Comparison of ENCODE assay signal across 8 cellular contexts in genomic region chr3:44648564-44649229, GRCh38. TPM values are rescaled to one million over a fixed set of nuclear protein-coding genes. Genes with fewer than 3 reads are reported as not detected.
A peak's percentile ranks its signal among the peaks of the same experiment; 100 is the strongest.
DNase-seq lines count a peak whose midpoint lies in the region; ATAC-seq and TF ChIP-seq lines count a peak whose summit lies in the region.

TSS of gene ZNF35 (plus strand) at chr3:44648732. CDS start at chr3:44651068, 2,336 bp downstream.

- intact Hi-C loops in CD4-positive, alpha-beta T cell (cut with DNase I, micrococcal nuclease): loop anchor here in 1 of 2 experiments (10.0 kb wide), 1 partner anchor 76 kb away; the partner anchor contains the start of gene ZNF501

- peaks cover 13% of the 10 kb centered on the region for H3K9me3 Mint-ChIP-seq in CD4-positive, alpha-beta T cell
- peaks cover 41% of the 10 kb centered on the region for H3K9me3 Mint-ChIP-seq in activated CD4-positive, alpha-beta memory T cell treated with anti-CD3 and anti-CD28 coated beads, Interleukin-2, amount 10 ng/mL, durations not matched to agents 7 days and 5 days
- H3K9me3 Mint-ChIP-seq in stimulated activated memory B cell treated with anti-CD40 and anti-IgM and Interleukin-4, amounts not matched to agents 10 μg/mL and 1 μg/mL and 100 μg/mL, for 72 hours: peaks cover 2% of the 10 kb centered on the region

- POLR2A ChIA-PET in CD4-positive, alpha-beta T cell (lab: Charles Lee): interaction anchor here (0.9 to 1.3 kb wide), 2 partner anchors 111 to 138 kb away, joined by 3 to 5 read pairs; no protein-coding TSS in a partner anchor
- POLR2A ChIA-PET in activated CD4-positive, alpha-beta memory T cell treated with anti-CD3 and anti-CD28 coated beads, Interleukin-2, amount 10 ng/mL, durations not matched to agents 7 days and 5 days (lab: Charles Lee): interaction anchor here (1.4 kb wide), 1 partner anchor 24 kb away, joined by 5 read pairs; the partner anchor contains the start of gene ZNF197

- ATAC-seq in CD4-positive, alpha-beta T cell (ENCODE audit: poor library complexity): no peak
- ATAC-seq in HG03135 (IDR thresholded peaks at IDR 0.05; ENCODE audit: unreplicated experiment) (peak; percentile 95), esophagus mucosa (peak; percentile 94)
- ATAC-seq in stimulated activated memory B cell treated with anti-CD40 and anti-IgM and Interleukin-4, amounts not matched to agents 10 μg/mL and 1 μg/mL and 100 μg/mL, for 72 hours: peak; percentile 94

- TF ChIP-seq CTCF in CD4-positive, alpha-beta T cell (IDR thresholded peaks at IDR 0.05): no peak

- peaks cover 29% of the 10 kb centered on the region for H3K4me1 Mint-ChIP-seq in CD4-positive, alpha-beta T cell (ENCODE audit: low read depth)
- peaks cover 15% of the 10 kb centered on the region for H3K4me1 Mint-ChIP-seq in activated CD4-positive, alpha-beta memory T cell treated with anti-CD3 and anti-CD28 coated beads, Interleukin-2, amount 10 ng/mL, durations not matched to agents 7 days and 5 days
- H3K4me1 Mint-ChIP-seq in stimulated activated memory B cell treated with anti-CD40 and anti-IgM and Interleukin-4, amounts not matched to agents 10 μg/mL and 1 μg/mL and 100 μg/mL, for 72 hours: peaks cover 24% of the 10 kb centered on the region

- DNase-seq in CD4-positive, alpha-beta T cell: peak in 2 of 10 experiments; percentile 7 to 8
- peak; percentile 81 for DNase-seq in NCI-H345 (lab: John Stamatoyannopoulos, UW)
- peak; percentile 34 for DNase-seq in activated CD4-positive, alpha-beta memory T cell treated with anti-CD3 and anti-CD28 coated beads, Interleukin-2, amount 10 ng/mL, durations not matched to agents 7 days and 5 days

- peak within 1 kb of the TSS; percentile 53 for H3K4me3 ChIP-seq in mononuclear cell (ENCODE audit: low read length)

- peak; percentile 76 for TF ChIP-seq POLR2A in GM18951 (IDR thresholded peaks at IDR 0.05; ENCODE audit: extremely low read depth, insufficient read depth, insufficient read length)

- no peaks in the 10 kb centered on the region for H3K27me3 ChIP-seq in CD4-positive, alpha-beta T cell (ENCODE audit: control insufficient read depth, insufficient read depth, low read length)
- H3K27me3 ChIP-seq in mononuclear cell (ENCODE audit: insufficient read depth, low read length): no peaks in the 10 kb centered on the region

- in situ Hi-C loops in GM18951 (cut with MboI; ENCODE audit: low sequenced_read_pairs, unreplicated experiment): no loop called here

- peaks cover 29% of the 10 kb centered on the region for H3K9me3 ChIP-seq in CD4-positive, alpha-beta T cell (ENCODE audit: control insufficient read depth, low read length)
- peaks cover 15% of the 10 kb centered on the region for H3K9me3 ChIP-seq in mononuclear cell (ENCODE audit: low read depth, low read length)

- no peaks in the 10 kb centered on the region for H3K27me3 Mint-ChIP-seq in CD4-positive, alpha-beta T cell
- no peaks in the 10 kb centered on the region for H3K27me3 Mint-ChIP-seq in activated CD4-positive, alpha-beta memory T cell treated with anti-CD3 and anti-CD28 coated beads, Interleukin-2, amount 10 ng/mL, durations not matched to agents 7 days and 5 days
- H3K27me3 Mint-ChIP-seq in stimulated activated memory B cell treated with anti-CD40 and anti-IgM and Interleukin-4, amounts not matched to agents 10 μg/mL and 1 μg/mL and 100 μg/mL, for 72 hours: no peaks in the 10 kb centered on the region

- peaks cover 7% of the 10 kb centered on the region for H3K4me1 ChIP-seq in mononuclear cell (ENCODE audit: insufficient read depth, low read length)

- H3K36me3 Mint-ChIP-seq in CD4-positive, alpha-beta T cell (ENCODE audit: low read depth): peaks cover 81% of the 10 kb centered on the region
- H3K36me3 Mint-ChIP-seq in activated CD4-positive, alpha-beta memory T cell treated with anti-CD3 and anti-CD28 coated beads, Interleukin-2, amount 10 ng/mL, durations not matched to agents 7 days and 5 days (ENCODE audit: low read depth): peaks cover 52% of the 10 kb centered on the region
- H3K36me3 Mint-ChIP-seq in stimulated activated memory B cell treated with anti-CD40 and anti-IgM and Interleukin-4, amounts not matched to agents 10 μg/mL and 1 μg/mL and 100 μg/mL, for 72 hours: peaks cover 32% of the 10 kb centered on the region

- no peak within 1 kb of the TSS for H3K27ac ChIP-seq in CD4-positive, alpha-beta T cell (ENCODE audit: low read depth, low read length)

- peak within 1 kb of the TSS; percentile 75 for H3K4me3 Mint-ChIP-seq in CD4-positive, alpha-beta T cell
- peak within 1 kb of the TSS; percentile 78 for H3K4me3 Mint-ChIP-seq in activated CD4-positive, alpha-beta memory T cell treated with anti-CD3 and anti-CD28 coated beads, Interleukin-2, amount 10 ng/mL, durations not matched to agents 7 days and 5 days
- peak within 1 kb of the TSS; percentile 92 for H3K4me3 Mint-ChIP-seq in stimulated activated memory B cell treated with anti-CD40 and anti-IgM and Interleukin-4, amounts not matched to agents 10 μg/mL and 1 μg/mL and 100 μg/mL, for 72 hours

- no peak within 1 kb of the TSS for H3K27ac Mint-ChIP-seq in CD4-positive, alpha-beta T cell
- H3K27ac Mint-ChIP-seq in activated CD4-positive, alpha-beta memory T cell treated with anti-CD3 and anti-CD28 coated beads, Interleukin-2, amount 10 ng/mL, durations not matched to agents 7 days and 5 days: peak within 1 kb of the TSS; percentile 4
- peak within 1 kb of the TSS; percentile 81 for H3K27ac Mint-ChIP-seq in stimulated activated memory B cell treated with anti-CD40 and anti-IgM and Interleukin-4, amounts not matched to agents 10 μg/mL and 1 μg/mL and 100 μg/mL, for 72 hours

- CTCF ChIA-PET in CD4-positive, alpha-beta T cell (lab: Charles Lee): no interaction called here
- CTCF ChIA-PET in activated CD4-positive, alpha-beta memory T cell treated with anti-CD3 and anti-CD28 coated beads, Interleukin-2, amount 10 ng/mL, durations not matched to agents 7 days and 5 days (lab: Charles Lee): no interaction called here

RNA-seq across cellular contexts. Expression of gene ZNF35, which starts in this region (rescaled TPM):
- total RNA-seq in CD4-positive, alpha-beta T cell: under 1 TPM; 0.52 to 0.59 TPM
- total RNA-seq in activated CD4-positive, alpha-beta memory T cell treated with anti-CD3 and anti-CD28 coated beads, Interleukin-2, amount 10 ng/mL, durations not matched to agents 7 days and 5 days: 1 to 10 TPM; 1.9 to 3.5 TPM
- total RNA-seq in esophagus mucosa: 6.5 TPM
- total RNA-seq in mononuclear cell: 6.4 TPM
